ENCODE assay signal across 10 cellular contexts in genomic region chr1:69847670-69848069, GRCh38.
"Had no signal": no experiment of that assay in that cellular context is flagged by ENCODE, and none has a peak within 500 bp of the region (broad histone marks: within the 10 kb centered on the region; RNA-seq: fewer than 3 reads in every experiment).

No MANE protein-coding gene starts in this region.

- H3K9ac ChIP-seq: GM23248 had no signal

- FAIRE-seq: H1, H54 had no signal

- H3K27ac Mint-ChIP-seq: GM23338, HFFc6 had no signal

- H3K4me2 ChIP-seq: GM23338 had no signal

- H3K4me3 Mint-ChIP-seq: GM23338, H9, HFFc6 had no signal

- H3K9me3 Mint-ChIP-seq: GM23338, H9 had no signal

- H3K27ac ChIP-seq: GM23248 had no signal

- DNase-seq: GM23248, GOT3, H7, H9, HCEC 1CT, HFFc6 had no signal

- H3K4me3 ChIP-seq: GM23248, GM23338, HAP-1 had no signal

- H3K9me3 ChIP-seq: HAP-1 had no signal

- H3K36me3 ChIP-seq: HAP-1 had no signal

- H2AFZ ChIP-seq: GM23248, GM23338 had no signal

- H3K4me1 ChIP-seq: HAP-1 had no signal
